Comparison of ENCODE assay signal across 8 cellular contexts in genomic region chr4:103934178-103934789, GRCh38.
DNase-seq lines count a peak whose midpoint lies in the region; ATAC-seq and TF ChIP-seq lines count a peak whose summit lies in the region.

No MANE protein-coding gene starts in this region.

- H3K27me3 ChIP-seq in OCI-LY1 (ENCODE audit: insufficient read depth, low read length): no peaks in the 10 kb centered on the region

- no peaks in the 10 kb centered on the region for H3K9me3 ChIP-seq in OCI-LY1 (ENCODE audit: low read length)

- ATAC-seq in GM21367 (IDR thresholded peaks at IDR 0.05; ENCODE audit: unreplicated experiment) (peak; percentile 92), HG03565 (IDR thresholded peaks at IDR 0.05; ENCODE audit: unreplicated experiment) (peak; percentile 82), sciatic nerve (no peak)

- peaks cover 2% of the 10 kb centered on the region for H3K27me3 Mint-ChIP-seq in nephron progenitor cell (ENCODE audit: low read depth, poor library complexity)

- no peak overlapping the region for H3K4me3 Mint-ChIP-seq in nephron progenitor cell

- intact Hi-C loops in sciatic nerve (cut with DNase I): loop anchor here (10.0 kb wide), 1 partner anchor 729 kb away; no protein-coding TSS in a partner anchor

- H2AFZ ChIP-seq in OCI-LY1 (ENCODE audit: low read length): no peak overlapping the region

- no peak overlapping the region for H3K27ac ChIP-seq in OCI-LY1 (ENCODE audit: low read depth, low read length, poor library complexity, severe bottlenecking)

- no peaks in the 10 kb centered on the region for H3F3A ChIP-seq in OCI-LY1 (ENCODE audit: insufficient read depth, low read length)

- no peaks in the 10 kb centered on the region for H3K79me2 ChIP-seq in OCI-LY1 (ENCODE audit: insufficient read depth, low read length)

- no peak overlapping the region for H3K9ac ChIP-seq in OCI-LY1 (ENCODE audit: low read length)

- no peak overlapping the region for H3K4me2 ChIP-seq in OCI-LY1 (ENCODE audit: low read length)

- H3K4me1 ChIP-seq in OCI-LY1 (ENCODE audit: insufficient read depth, low read length, severe bottlenecking): no peaks in the 10 kb centered on the region

- H3K36me3 Mint-ChIP-seq in nephron progenitor cell (ENCODE audit: low read depth): no peaks in the 10 kb centered on the region

- TF ChIP-seq CTCF in OCI-LY1 (IDR thresholded peaks at IDR 0.05; ENCODE audit: low read length): peak; percentile 70
- TF ChIP-seq CTCF in nephron progenitor cell (IDR thresholded peaks at IDR 0.05): peak; percentile 84

- H3K4me1 Mint-ChIP-seq in nephron progenitor cell: no peaks in the 10 kb centered on the region

- peaks cover 15% of the 10 kb centered on the region for H3K9me3 Mint-ChIP-seq in nephron progenitor cell

- H3K36me3 ChIP-seq in OCI-LY1 (ENCODE audit: insufficient read depth, low read length): no peaks in the 10 kb centered on the region

- no peaks in the 10 kb centered on the region for H3K9me2 ChIP-seq in OCI-LY1 (ENCODE audit: low read depth, low read length)

- DNase-seq in activated T-cell treated with anti-CD3 and anti-CD28 coated beads for 4 hours: peak; percentile 1
- DNase-seq in activated T-cell treated with anti-CD3 and anti-CD28 coated beads, Interleukin-2, amount 50 U/mL, for 48 hours: no peak
- DNase-seq in dermis microvascular lymphatic vessel endothelial cell (ENCODE audit: low read depth in 2 of 2): peak; percentile 29 to 51
- peak; percentile 40 for DNase-seq in nephron progenitor cell
- DNase-seq in sciatic nerve (ENCODE audit: low spot score): no peak

- no peak overlapping the region for H3K4me3 ChIP-seq in OCI-LY1 (ENCODE audit: low read depth, low read length, poor library complexity, severe bottlenecking)

- H3K27ac Mint-ChIP-seq in nephron progenitor cell: no peak overlapping the region

- no peaks in the 10 kb centered on the region for H4K20me1 ChIP-seq in OCI-LY1 (ENCODE audit: insufficient read depth, low read length)

Comparison
In these comparisons a context has a peak if more than half of its experiments do, and no peak if none do; other contexts are left out.
1. DNase-seq: peak in activated T-cell treated with anti-CD3 and anti-CD28 coated beads for 4 hours (single experiment), dermis microvascular lymphatic vessel endothelial cell (2 of 2) and nephron progenitor cell (single experiment); none in activated T-cell treated with anti-CD3 and anti-CD28 coated beads, Interleukin-2, amount 50 U/mL, for 48 hours (0 of 2) and sciatic nerve (single experiment).